ENCODE assay signal across 8 cellular contexts in the genomic region with DNA sequence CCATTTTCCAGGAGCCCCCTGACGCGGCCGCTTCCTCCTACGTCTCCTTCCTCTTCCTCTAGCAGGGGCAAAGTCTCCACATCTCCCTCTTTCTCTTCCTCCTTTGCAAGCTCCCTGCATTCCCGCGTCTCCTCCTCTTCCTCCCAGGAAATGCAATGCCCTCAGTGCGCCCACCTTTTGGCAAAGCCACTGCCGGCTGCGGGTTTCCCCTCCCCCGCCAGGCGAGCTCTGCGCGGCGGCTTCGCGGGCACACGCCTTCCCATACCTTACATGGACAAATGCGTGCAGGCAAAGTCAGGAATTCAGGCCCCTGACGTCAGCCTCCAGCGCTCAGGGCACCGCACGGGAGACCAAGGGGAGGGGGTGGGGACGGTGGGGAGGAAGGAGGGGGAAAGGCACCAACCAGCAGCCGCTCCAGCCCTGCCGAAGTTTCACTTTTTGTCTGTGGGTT. TPM values are rescaled to one million over a fixed set of nuclear protein-coding genes. Genes with fewer than 3 reads are reported as not detected.
DNase-seq lines count a peak whose midpoint lies in the region; ATAC-seq and TF ChIP-seq lines count a peak whose summit lies in the region.

No MANE protein-coding gene starts in this region.

- intact Hi-C loops in CD14-positive monocyte (cut with micrococcal nuclease) (loop anchor here (5.0 to 10.0 kb wide), 4 partner anchors 241 to 411 kb away; a partner anchor contains a TSS), right cardiac atrium (cut with DNase I) (loop anchor here in 3 of 4 donors (2.0 to 10.0 kb wide), 4 partner anchors 99 to 413 kb away; a partner anchor contains a TSS), posterior vena cava (cut with DNase I) (loop anchor here in 1 of 2 donors (10.0 kb wide), 2 partner anchors 111 to 409 kb away; a partner anchor contains a TSS)

- H3K4me1 ChIP-seq in KMS-11 (ENCODE audit: low read depth, poor library complexity, severe bottlenecking) (peaks cover 12% of the 10 kb centered on the region), right cardiac atrium (ENCODE audit: control insufficient read depth, insufficient read depth, low read length) (peaks cover 18% of the 10 kb centered on the region)

- under 1% methylated on average over 25 of the region's 25 CpGs for WGBS in right cardiac atrium

- H3K4me2 ChIP-seq in KMS-11, result peak overlapping the region; percentile 81

- peaks cover 0 to 6% (median 0%) of the 10 kb centered on the region in 3 donors for H3K27me3 Mint-ChIP-seq in CD14-positive monocyte (ENCODE audit: low read depth in 3 of 3)

- H3K27ac Mint-ChIP-seq in CD14-positive monocyte, result peak overlapping the region; percentile 90 to 96 (median 94)

- no peaks in the 10 kb centered on the region for H3K9me3 ChIP-seq in right cardiac atrium (ENCODE audit: control insufficient read depth, low read length)

- peaks cover 45% of the 10 kb centered on the region for H3K4me1 Mint-ChIP-seq in CD14-positive monocyte

- H2AFZ ChIP-seq in KMS-11 (ENCODE audit: low read depth), result peak overlapping the region; percentile 96

- peak overlapping the region; percentile 95 to 96 for H3K4me3 Mint-ChIP-seq in CD14-positive monocyte

- no peaks in the 10 kb centered on the region for H3K79me2 ChIP-seq in KMS-11 (ENCODE audit: insufficient read depth, low read depth)

- DNase-seq in CD14-positive monocyte (ENCODE audit: low spot score) (peak; percentile 52), SK-MEL-5 (ENCODE audit: low read depth, low spot score) (peak; percentile 91), astrocyte of the spinal cord (ENCODE audit: low read depth, low spot score) (peak; percentile 96), right cardiac atrium (peak; percentile 83 to 89 (median 89)), posterior vena cava (ENCODE audit: low spot score) (peak; percentile 94)

- H3K4me3 ChIP-seq in KMS-11 (IDR thresholded peaks at IDR 0.05; ENCODE audit: insufficient read depth, low read depth, low read length) (peak overlapping the region; percentile 49), astrocyte of the spinal cord (ENCODE audit: low read depth, low read length) (peak overlapping the region; percentile 83), right cardiac atrium (ENCODE audit: low read length) (peak overlapping the region; percentile 82)

- peaks cover 4 to 11% (median 7%) of the 10 kb centered on the region in 7 donors for H3K9me3 Mint-ChIP-seq in CD14-positive monocyte

- H4K20me1 ChIP-seq in KMS-11 (ENCODE audit: insufficient read depth), result no peaks in the 10 kb centered on the region

- no peaks in the 10 kb centered on the region for H3K36me3 ChIP-seq in KMS-11 (ENCODE audit: insufficient read depth)

- peak overlapping the region; percentile 62 for H3K27ac ChIP-seq in KMS-11
- peak overlapping the region; percentile 80 for H3K27ac ChIP-seq in right cardiac atrium (ENCODE audit: low read length)

- H3K9ac ChIP-seq in KMS-11, result peak overlapping the region; percentile 80

- H3K27me3 ChIP-seq in KMS-11 (ENCODE audit: insufficient read depth, low read depth), result no peaks in the 10 kb centered on the region
- H3K27me3 ChIP-seq in right cardiac atrium (ENCODE audit: control insufficient read depth, insufficient read depth), result no peaks in the 10 kb centered on the region

- H3K36me3 Mint-ChIP-seq in CD14-positive monocyte, result peaks cover 2% of the 10 kb centered on the region in 2 donors

- ATAC-seq in GM19463 (IDR thresholded peaks at IDR 0.05; ENCODE audit: unreplicated experiment) (peak; percentile 24), right cardiac atrium (peak; percentile 84 to 86), HG03520 (IDR thresholded peaks at IDR 0.05; ENCODE audit: unreplicated experiment) (no peak)

- in situ Hi-C loops in SK-MEL-5 (cut with HindIII; ENCODE audit: low pct_unique_long_range_greater_than_20kb, low sequenced_read_pairs), result no loop called here
- in situ Hi-C loops in astrocyte of the spinal cord (cut with HindIII; ENCODE audit: low sequenced_read_pairs), result no loop called here

- TF ChIP-seq CTCF in CD14-positive monocyte (IDR thresholded peaks at IDR 0.05), result no peak
- no peak for TF ChIP-seq CTCF in KMS-11 (conservative IDR thresholded peaks at IDR 0.05; ENCODE audit: low read depth, low read length)
- TF ChIP-seq CTCF in astrocyte of the spinal cord (IDR thresholded peaks at IDR 0.05; ENCODE audit: low read depth, low read length), result no peak

RNA-seq across cellular contexts. Expression of a gene that starts 0.4 kb away (rescaled TPM):
- polyA plus RNA-seq in CD14-positive monocyte (10 to 100 TPM; 15.3 to 23.2 TPM), right cardiac atrium (14.5 TPM)
- 20.2 and 21.0 TPM in 2 replicates for total RNA-seq in SK-MEL-5 (2014; rRNA removed; shearing (Covaris generic))
- 10.5 and 15.0 TPM in 2 replicates for polyA plus RNA-seq in SK-MEL-5 (2015; cell fraction: cytosol; rRNA removed)
- polyA plus RNA-seq in SK-MEL-5 (2015; cell fraction: nucleus; rRNA removed), result 8.9 and 27.1 TPM in 2 replicates
- total RNA-seq in right cardiac atrium (100 to 1,000 TPM; 141 to 205 (median 171) TPM), posterior vena cava (1,000 to 10,000 TPM; 1,601 to 1,705 TPM)

Comparison
In these comparisons a context has a peak if more than half of its experiments do, and no peak if none do; other contexts are left out.
1. RNA of a gene that starts 0.4 kb away (total RNA-seq): 1,601 to 1,705 TPM in posterior vena cava; 141 to 205 TPM in right cardiac atrium and 20.2 to 21.0 TPM in SK-MEL-5; every median in the first group is over 4 times any median in the second.
2. Peak in every context shown above with its lines, with median percentiles within 50 percentile points of each other: DNase-seq and H3K4me3 ChIP-seq.